Comparison of ENCODE assay signal across 1 cellular context in genomic region chr21:25691931-25692330, GRCh38.
TF ChIP-seq lines count a peak whose summit lies in the region.

No MANE protein-coding gene starts in this region.

TF ChIP-seq in IMR-90, 13 proteins besides CTCF, POLR2A, EP300 and RAD21:
- TF ChIP-seq USF2 (IDR thresholded peaks at IDR 0.05; ENCODE audit: low read depth, low read length) (no peak), ELK1 (IDR thresholded peaks at IDR 0.05; ENCODE audit: borderline replicate concordance, low read depth, low read length) (no peak), CHD1 (IDR thresholded peaks at IDR 0.05; ENCODE audit: low read depth, low read length) (no peak), MAZ (IDR thresholded peaks at IDR 0.05; ENCODE audit: borderline replicate concordance, low read depth, low read length) (no peak), NFE2L2 (IDR thresholded peaks at IDR 0.05; ENCODE audit: low read depth, low read length) (no peak), CEBPB (IDR thresholded peaks at IDR 0.05; ENCODE audit: low read depth, low read length) (no peak), RFX5 (IDR thresholded peaks at IDR 0.05; ENCODE audit: low read depth, low read length) (no peak), BHLHE40 (IDR thresholded peaks at IDR 0.05; ENCODE audit: low read depth, low read length) (no peak)
